27 cellular contexts compared by ENCODE assay signal in genomic region chr19:30221176-30221575, GRCh38.
DNase-seq lines count a peak whose midpoint lies in the region; ATAC-seq, FAIRE-seq and TF ChIP-seq lines count a peak whose summit lies in the region.
"Had no signal": no experiment of that assay in that cellular context is flagged by ENCODE, and none has a peak within 500 bp of the region (broad histone marks: within the 10 kb centered on the region; RNA-seq: fewer than 3 reads in every experiment).

No MANE protein-coding gene starts in this region.

- H3K9me3 ChIP-seq in neural progenitor cell (ENCODE audit: low read depth) (no peaks in the 10 kb centered on the region), testis (no peaks in the 10 kb centered on the region)
- H3K9me3 ChIP-seq: A549, BE2C had no signal

- H3K27me3 ChIP-seq in neural progenitor cell (peaks cover 58% of the 10 kb centered on the region), testis (no peaks in the 10 kb centered on the region)
- H3K27me3 ChIP-seq: BE2C had no signal

- POLR2A ChIA-PET in activated CD4-positive, alpha-beta T cell treated with anti-CD3 and anti-CD28 coated beads, Interleukin-2, amount 10 ng/mL, durations not matched to agents 7 days and 5 days (lab: Charles Lee), result no interaction called here
- POLR2A ChIA-PET in activated CD8-positive, alpha-beta T cell treated with anti-CD3 and anti-CD28 coated beads, Interleukin-2, amount 10 ng/mL, durations not matched to agents 7 days and 5 days (lab: Charles Lee), result no interaction called here

- H3K4me1 ChIP-seq in neural progenitor cell, result peaks cover 21% of the 10 kb centered on the region
- peaks cover 6% of the 10 kb centered on the region for H3K4me1 ChIP-seq in testis
- H3K4me1 ChIP-seq: BE2C; BLaER1 treated with 17β-estradiol and CSF1 and Interleukin-3, amounts not matched to agents 10 nM and 100 nM had no signal

- no peaks in the 10 kb centered on the region for H3K79me2 ChIP-seq in neural progenitor cell (ENCODE audit: low read depth)

- no peak overlapping the region for H2AFZ ChIP-seq in neural progenitor cell (replicated peaks)

- H3K4me1 Mint-ChIP-seq in activated CD4-positive, alpha-beta T cell treated with anti-CD3 and anti-CD28 coated beads, Interleukin-2, amount 10 ng/mL, durations not matched to agents 7 days and 5 days, result peaks cover 9% of the 10 kb centered on the region
- peaks cover 26% of the 10 kb centered on the region for H3K4me1 Mint-ChIP-seq in neural progenitor cell
- H3K4me1 Mint-ChIP-seq in activated CD8-positive, alpha-beta T cell treated with anti-CD3 and anti-CD28 coated beads, Interleukin-2, amount 10 ng/mL, durations not matched to agents 7 days and 5 days (ENCODE audit: low read depth), result peaks cover 15% of the 10 kb centered on the region

- H3F3A ChIP-seq in neural progenitor cell (ENCODE audit: low read depth), result peaks cover 27% of the 10 kb centered on the region

- no peak overlapping the region for H3K9ac ChIP-seq in neural progenitor cell
- H3K9ac ChIP-seq: BLaER1 treated with 17β-estradiol and CSF1 and Interleukin-3, amounts not matched to agents 10 nM and 100 nM had no signal

- no peak for DNase-seq in activated CD4-positive, alpha-beta T cell treated with anti-CD3 and anti-CD28 coated beads, Interleukin-2, amount 10 ng/mL, durations not matched to agents 7 days and 5 days
- DNase-seq in activated CD4-positive, alpha-beta T cell treated with anti-CD3 and anti-CD28 coated beads, Interleukin-2, amount 50 U/mL, for 48 hours, result no peak
- peak; percentile 59 for DNase-seq in mesenteric fat pad (ENCODE audit: low spot score)
- DNase-seq in neural progenitor cell (ENCODE audit: low spot score), result no peak
- no peak for DNase-seq in testis
- no peak for DNase-seq in activated CD8-positive, alpha-beta T cell treated with anti-CD3 and anti-CD28 coated beads, Interleukin-2, amount 10 ng/mL, durations not matched to agents 7 days and 5 days
- no peak for DNase-seq in GM12892 (ENCODE audit: insufficient read length)
- DNase-seq: ACHN; AML-193; BE2C; CD4-positive, alpha-beta T cell; CD8-positive, alpha-beta memory T cell; DMS 273 treated with DMSO at 0.1 percent for 48 hours; DMS79; EL; GDM1; H7; HCEC 1CT had no signal

- peaks cover 18% of the 10 kb centered on the region for H4K20me1 ChIP-seq in neural progenitor cell (ENCODE audit: low read depth)
- H4K20me1 ChIP-seq: BLaER1 treated with 17β-estradiol and CSF1 and Interleukin-3, amounts not matched to agents 10 nM and 100 nM had no signal

- H3K4me2 ChIP-seq in neural progenitor cell, result no peak overlapping the region
- H3K4me2 ChIP-seq: A549; BLaER1 treated with 17β-estradiol and CSF1 and Interleukin-3, amounts not matched to agents 10 nM and 100 nM had no signal

- peaks cover 5% of the 10 kb centered on the region for H3K36me3 Mint-ChIP-seq in activated CD4-positive, alpha-beta T cell treated with anti-CD3 and anti-CD28 coated beads, Interleukin-2, amount 10 ng/mL, durations not matched to agents 7 days and 5 days (ENCODE audit: low read depth)
- H3K36me3 Mint-ChIP-seq in neural progenitor cell, result no peaks in the 10 kb centered on the region
- peaks cover 8% of the 10 kb centered on the region for H3K36me3 Mint-ChIP-seq in activated CD8-positive, alpha-beta T cell treated with anti-CD3 and anti-CD28 coated beads, Interleukin-2, amount 10 ng/mL, durations not matched to agents 7 days and 5 days (ENCODE audit: low read depth)
- H3K36me3 Mint-ChIP-seq: CD8-positive, alpha-beta memory T cell had no signal

- H3K27ac Mint-ChIP-seq in activated CD4-positive, alpha-beta T cell treated with anti-CD3 and anti-CD28 coated beads, Interleukin-2, amount 10 ng/mL, durations not matched to agents 7 days and 5 days, result peak overlapping the region; percentile 42
- no peak overlapping the region for H3K27ac Mint-ChIP-seq in neural progenitor cell
- no peak overlapping the region for H3K27ac Mint-ChIP-seq in activated CD8-positive, alpha-beta T cell treated with anti-CD3 and anti-CD28 coated beads, Interleukin-2, amount 10 ng/mL, durations not matched to agents 7 days and 5 days
- H3K27ac Mint-ChIP-seq: CD14-positive monocyte; CD4-positive, alpha-beta T cell; CD8-positive, alpha-beta memory T cell had no signal

- no peak for ATAC-seq in activated CD8-positive, alpha-beta T cell treated with anti-CD3 and anti-CD28 coated beads, Interleukin-2, amount 10 ng/mL, durations not matched to agents 7 days and 5 days
- ATAC-seq in HG02973 (IDR thresholded peaks at IDR 0.05; ENCODE audit: unreplicated experiment), result no peak
- ATAC-seq: A549, GM12878 had no signal

- H3K4me3 Mint-ChIP-seq in activated CD4-positive, alpha-beta T cell treated with anti-CD3 and anti-CD28 coated beads, Interleukin-2, amount 10 ng/mL, durations not matched to agents 7 days and 5 days, result no peak overlapping the region
- H3K4me3 Mint-ChIP-seq in neural progenitor cell, result peak overlapping the region; percentile 3
- H3K4me3 Mint-ChIP-seq in activated CD8-positive, alpha-beta T cell treated with anti-CD3 and anti-CD28 coated beads, Interleukin-2, amount 10 ng/mL, durations not matched to agents 7 days and 5 days, result no peak overlapping the region
- H3K4me3 Mint-ChIP-seq: CD4-positive, alpha-beta T cell; CD8-positive, alpha-beta memory T cell had no signal

- H3K9me3 Mint-ChIP-seq in activated CD4-positive, alpha-beta T cell treated with anti-CD3 and anti-CD28 coated beads, Interleukin-2, amount 10 ng/mL, durations not matched to agents 7 days and 5 days, result no peaks in the 10 kb centered on the region
- peaks cover 2% of the 10 kb centered on the region for H3K9me3 Mint-ChIP-seq in neural progenitor cell
- no peaks in the 10 kb centered on the region for H3K9me3 Mint-ChIP-seq in activated CD8-positive, alpha-beta T cell treated with anti-CD3 and anti-CD28 coated beads, Interleukin-2, amount 10 ng/mL, durations not matched to agents 7 days and 5 days (ENCODE audit: insufficient read depth)
- H3K9me3 Mint-ChIP-seq: CD4-positive, alpha-beta T cell had no signal

- H3K27ac ChIP-seq in neural progenitor cell (no peak overlapping the region), testis (no peak overlapping the region)
- H3K27ac ChIP-seq: 22Rv1; A549; BLaER1 treated with 17β-estradiol and CSF1 and Interleukin-3, amounts not matched to agents 10 nM and 100 nM had no signal

- CTCF ChIA-PET in activated CD4-positive, alpha-beta T cell treated with anti-CD3 and anti-CD28 coated beads, Interleukin-2, amount 10 ng/mL, durations not matched to agents 7 days and 5 days (lab: Charles Lee), result no interaction called here
- CTCF ChIA-PET in activated CD8-positive, alpha-beta T cell treated with anti-CD3 and anti-CD28 coated beads, Interleukin-2, amount 10 ng/mL, durations not matched to agents 7 days and 5 days (lab: Charles Lee), result no interaction called here

- H3K27me3 Mint-ChIP-seq in activated CD4-positive, alpha-beta T cell treated with anti-CD3 and anti-CD28 coated beads, Interleukin-2, amount 10 ng/mL, durations not matched to agents 7 days and 5 days, result peaks cover 50% of the 10 kb centered on the region
- peaks cover 30% of the 10 kb centered on the region for H3K27me3 Mint-ChIP-seq in neural progenitor cell (ENCODE audit: insufficient read depth, low read depth)
- peaks cover 36% of the 10 kb centered on the region for H3K27me3 Mint-ChIP-seq in activated CD8-positive, alpha-beta T cell treated with anti-CD3 and anti-CD28 coated beads, Interleukin-2, amount 10 ng/mL, durations not matched to agents 7 days and 5 days (ENCODE audit: low read depth)

- TF ChIP-seq CTCF in neural progenitor cell (IDR thresholded peaks at IDR 0.05), result no peak
- TF ChIP-seq CTCF in testis (IDR thresholded peaks at IDR 0.05), result no peak

- no peaks in the 10 kb centered on the region for H3K36me3 ChIP-seq in neural progenitor cell
- H3K36me3 ChIP-seq in testis (ENCODE audit: low read depth, missing control alignments), result no peaks in the 10 kb centered on the region
- H3K36me3 ChIP-seq: BE2C; BLaER1 treated with 17β-estradiol and CSF1 and Interleukin-3, amounts not matched to agents 10 nM and 100 nM had no signal

- no peak for FAIRE-seq in GM12892 (lab: Jason Lieb, UNC)
- FAIRE-seq: D721Med, GM12878, GM18507, H1 had no signal

- 63 to 67% methylated on average over 5 to 6 of the region's 6 CpGs for WGBS in testis, 2 donors

- no peak overlapping the region for H3K4me3 ChIP-seq in neural progenitor cell
- no peak overlapping the region for H3K4me3 ChIP-seq in testis
- H3K4me3 ChIP-seq: A549; BLaER1 treated with 17β-estradiol and CSF1 and Interleukin-3, amounts not matched to agents 10 nM and 100 nM; GM12878 had no signal

- no peak for TF ChIP-seq POLR2A in testis (IDR thresholded peaks at IDR 0.05)
- TF ChIP-seq POLR2A in GM12892 (IDR thresholded peaks at IDR 0.05; ENCODE audit: low read depth, low read length), result no peak

- intact Hi-C loops in testis (cut with DNase I; ENCODE audit: low total_unique reads), result no loop called here
